9 cellular contexts compared by ENCODE assay signal in the genomic region with DNA sequence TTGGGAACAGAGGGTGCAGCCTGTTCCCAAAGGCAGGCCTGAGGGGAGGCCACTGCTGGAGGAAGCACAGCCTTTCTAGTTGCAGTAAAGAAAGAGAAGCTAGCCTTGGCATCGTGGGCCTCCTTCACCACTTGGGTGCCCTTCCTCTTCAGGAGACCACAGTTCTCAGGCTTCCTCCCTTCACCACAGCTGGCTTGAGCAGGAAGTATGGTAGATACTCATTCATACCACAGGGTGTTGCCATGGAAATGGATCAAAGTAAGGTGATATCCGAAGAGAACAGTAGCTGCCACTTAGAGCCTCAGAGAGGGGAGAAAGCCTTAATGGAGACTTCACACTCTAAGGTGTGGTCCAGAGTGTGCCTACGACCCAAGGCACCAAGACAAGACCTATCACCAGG.
DNase-seq lines count a peak whose midpoint lies in the region; ATAC-seq lines count a peak whose summit lies in the region.
"Had no signal": no experiment of that assay in that cellular context is flagged by ENCODE, and none has a peak within 500 bp of the region (broad histone marks: within the 10 kb centered on the region; RNA-seq: fewer than 3 reads in every experiment).

No MANE protein-coding gene starts in this region.

- H3K4me3 Mint-ChIP-seq in T-helper 17 cell, result peak overlapping the region; percentile 63

- H3K27ac Mint-ChIP-seq in T-helper 17 cell, result peak overlapping the region; percentile 83

- H3K27me3 Mint-ChIP-seq in T-helper 17 cell, result no peaks in the 10 kb centered on the region

- H3K9me3 ChIP-seq in T-helper 17 cell (ENCODE audit: control insufficient read depth, low read length, poor library complexity, severe bottlenecking), result no peaks in the 10 kb centered on the region
- H3K9me3 ChIP-seq: SJSA1 had no signal

- H3K36me3 Mint-ChIP-seq in T-helper 17 cell (ENCODE audit: low read depth), result no peaks in the 10 kb centered on the region

- ATAC-seq in GM19395 (IDR thresholded peaks at IDR 0.05; ENCODE audit: unreplicated experiment) (peak; percentile 69), HG03103 (IDR thresholded peaks at IDR 0.05; ENCODE audit: low read depth, unreplicated experiment) (peak; percentile 62), T-helper 17 cell (peak; percentile 97)
- ATAC-seq: heart left ventricle had no signal

- DNase-seq in T-helper 17 cell, result peak; percentile 32 to 56 (median 52)
- peak; percentile 63 for DNase-seq in germinal center (ENCODE audit: low spot score)
- no peak for DNase-seq in nucleus accumbens (lab: John Stamatoyannopoulos, UW)
- no peak for DNase-seq in NCI-H1694 treated with DMSO at 0.1 percent for 48 hours (lab: John Stamatoyannopoulos, UW)
- no peak for DNase-seq in HUDEP-2 (lab: John Stamatoyannopoulos, UW; ENCODE audit: unreplicated experiment in 76 of 76)

- peaks cover 44% of the 10 kb centered on the region for H3K4me1 Mint-ChIP-seq in T-helper 17 cell

Comparison
In these comparisons a context has a peak if more than half of its experiments do, and no peak if none do; other contexts are left out.
1. DNase-seq: peak in T-helper 17 cell (3 of 3) and germinal center (single experiment); none in nucleus accumbens (0 of 56), NCI-H1694 treated with DMSO at 0.1 percent for 48 hours (single experiment) and HUDEP-2 (0 of 76).
2. Peak in every context shown above with its lines, with median percentiles within 50 percentile points of each other: ATAC-seq.